In genomic region chr4:113591982-113592381, GRCh38 we compare ENCODE assay signal across 22 cellular contexts.
A peak's percentile ranks its signal among the peaks of the same experiment; 100 is the strongest.
DNase-seq lines count a peak whose midpoint lies in the region; ATAC-seq and TF ChIP-seq lines count a peak whose summit lies in the region.
"Had no signal": no experiment of that assay in that cellular context is flagged by ENCODE, and none has a peak within 500 bp of the region (broad histone marks: within the 10 kb centered on the region; RNA-seq: fewer than 3 reads in every experiment).

No MANE protein-coding gene starts in this region.

- H3K27ac Mint-ChIP-seq in activated T-helper 2 cell treated with anti-CD3 and anti-CD28 coated beads, Interferon-gamma antibody, Interleukin-2, Interleukin-4, amounts not matched to agents 10 μg/mL and 5 μg/mL and 100 μg/mL, durations not matched to agents 14 hours and 24 hours and 36 hours, result no peak overlapping the region
- H3K27ac Mint-ChIP-seq in immature natural killer cell, result no peak overlapping the region
- H3K27ac Mint-ChIP-seq: stimulated activated effector memory CD8-positive, alpha-beta T cell treated with anti-CD3 and anti-CD28 coated beads, Interleukin-12 subunit alpha, Interleukin-12 subunit beta, amount 100 ng/mL, for 72 hours had no signal

- TF ChIP-seq CTCF in cardiac muscle cell (IDR thresholded peaks at IDR 0.05; ENCODE audit: low read depth, low read length) (no peak), SK-N-SH (IDR thresholded peaks at IDR 0.05) (no peak), testis (IDR thresholded peaks at IDR 0.05) (no peak)

- 61% methylated on average over 1 of the region's 1 CpG for WGBS in SK-N-SH (ENCODE audit: low lambda C conversion rate)
- 63 to 67% methylated on average over 1 of the region's 1 CpG for WGBS in testis, 2 donors

- POLR2A ChIA-PET in SK-N-SH (lab: Yijun Ruan, JAX), result no interaction called here

- no peak overlapping the region for H2AFZ ChIP-seq in SK-N-SH (ENCODE audit: low read depth)

- H3K36me3 ChIP-seq in cardiac muscle cell (no peaks in the 10 kb centered on the region), SK-N-SH (replicated peaks in 1 of 2; ENCODE audit: control insufficient read depth in 1 of 2, insufficient read depth in 2 of 2, low read length in 1 of 2) (peaks cover 2 to 20% of the 10 kb centered on the region in 2 experiments), testis (ENCODE audit: low read depth, missing control alignments) (no peaks in the 10 kb centered on the region)
- H3K36me3 ChIP-seq: pancreas had no signal

- intact Hi-C loops in Right ventricle myocardium inferior (cut with DNase I), result no loop called here
- intact Hi-C loops in activated T-helper 2 cell treated with anti-CD3 and anti-CD28 coated beads, Interferon-gamma antibody, Interleukin-2, Interleukin-4, amounts not matched to agents 10 μg/mL and 5 μg/mL and 100 μg/mL, durations not matched to agents 14 hours and 24 hours and 36 hours (cut with micrococcal nuclease), result no loop called here
- intact Hi-C loops in testis (cut with DNase I; ENCODE audit: low total_unique reads), result no loop called here

- DNase-seq in cardiac muscle cell (ENCODE audit: low read depth in 1 of 2, low spot score in 1 of 2) (peak in 1 of 2 donors; percentile 74), Right ventricle myocardium inferior (ENCODE audit: missing footprints) (no peak), amniotic epithelial cell (ENCODE audit: low read depth) (peak; percentile 71), iris pigment epithelial cell (ENCODE audit: low read depth) (peak; percentile 90), SK-N-SH (no peak), testis (no peak), immature natural killer cell (no peak)
- no peak for DNase-seq in activated T-helper 2 cell treated with anti-CD3 and anti-CD28 coated beads, Interferon-gamma antibody, Interleukin-2, Interleukin-4, amounts not matched to agents 10 μg/mL and 5 μg/mL and 100 μg/mL, durations not matched to agents 14 hours and 24 hours and 36 hours (ENCODE audit: low spot score)
- DNase-seq: ACHN; activated CD4-positive, alpha-beta T cell treated with anti-CD3 and anti-CD28 coated beads, Interleukin-2, amount 50 U/mL, for 4 hours; activated T-cell treated with anti-CD3 and anti-CD28 coated beads, Interleukin-2, amount 50 U/mL, for 4 hours; COR-L47; glutamatergic neuron; mucosa of descending colon; NCI-H1417 treated with DMSO at 0.1 percent for 48 hours; OCI-M1; pancreas; trophoblast cell had no signal

- no peak for ATAC-seq in Right ventricle myocardium inferior
- ATAC-seq: activated T-cell treated with anti-CD3 and anti-CD28 coated beads, Interleukin-2, amount 50 U/mL, for 4 hours; mucosa of descending colon; pancreas; SK-N-SH treated with all-trans-retinoic acid at 6 μM for 48 hours; stimulated activated effector memory CD8-positive, alpha-beta T cell treated with anti-CD3 and anti-CD28 coated beads, Interleukin-12 subunit alpha, Interleukin-12 subunit beta, amount 100 ng/mL, for 72 hours had no signal

- CTCF ChIA-PET in SK-N-SH (lab: Yijun Ruan, JAX), result interaction anchor here (0.8 to 1.9 kb wide), 2 partner anchors 10 to 197 kb away, joined by 3 to 5 read pairs; no protein-coding TSS in a partner anchor

- no peak for TF ChIP-seq RAD21 in SK-N-SH (IDR thresholded peaks at IDR 0.05; ENCODE audit: low read length)

- H3K9ac ChIP-seq in SK-N-SH, result no peak overlapping the region
- H3K9ac ChIP-seq: KMS-11 had no signal

- H3K27me3 ChIP-seq in cardiac muscle cell (no peaks in the 10 kb centered on the region), SK-N-SH (ENCODE audit: insufficient read depth) (no peaks in the 10 kb centered on the region), testis (no peaks in the 10 kb centered on the region)
- H3K27me3 ChIP-seq: pancreas had no signal

- H3F3A ChIP-seq in SK-N-SH (replicated peaks; ENCODE audit: insufficient read depth), result peaks cover 5% of the 10 kb centered on the region

- no peaks in the 10 kb centered on the region for H3K9me2 ChIP-seq in SK-N-SH

- H3K4me3 Mint-ChIP-seq in activated T-helper 2 cell treated with anti-CD3 and anti-CD28 coated beads, Interferon-gamma antibody, Interleukin-2, Interleukin-4, amounts not matched to agents 10 μg/mL and 5 μg/mL and 100 μg/mL, durations not matched to agents 14 hours and 24 hours and 36 hours (ENCODE audit: low read depth), result no peak overlapping the region
- no peak overlapping the region for H3K4me3 Mint-ChIP-seq in immature natural killer cell
- H3K4me3 Mint-ChIP-seq: activated T-cell treated with anti-CD3 and anti-CD28 coated beads, Interleukin-2, amount 50 U/mL, for 4 hours; stimulated activated effector memory CD8-positive, alpha-beta T cell treated with anti-CD3 and anti-CD28 coated beads, Interleukin-12 subunit alpha, Interleukin-12 subunit beta, amount 100 ng/mL, for 72 hours had no signal

- peaks cover 5% of the 10 kb centered on the region for H4K20me1 ChIP-seq in SK-N-SH (ENCODE audit: insufficient read depth)

- H3K9me3 Mint-ChIP-seq in activated T-helper 2 cell treated with anti-CD3 and anti-CD28 coated beads, Interferon-gamma antibody, Interleukin-2, Interleukin-4, amounts not matched to agents 10 μg/mL and 5 μg/mL and 100 μg/mL, durations not matched to agents 14 hours and 24 hours and 36 hours, result no peaks in the 10 kb centered on the region
- no peaks in the 10 kb centered on the region for H3K9me3 Mint-ChIP-seq in immature natural killer cell
- H3K9me3 Mint-ChIP-seq: stimulated activated effector memory CD8-positive, alpha-beta T cell treated with anti-CD3 and anti-CD28 coated beads, Interleukin-12 subunit alpha, Interleukin-12 subunit beta, amount 100 ng/mL, for 72 hours had no signal

- H3K27ac ChIP-seq in cardiac muscle cell, result peak overlapping the region; percentile 16
- H3K27ac ChIP-seq in SK-N-SH (ENCODE audit: low read depth in 2 of 2, low read length in 1 of 2), result no peak overlapping the region
- H3K27ac ChIP-seq in testis, result no peak overlapping the region
- H3K27ac ChIP-seq: KMS-11, pancreas had no signal

- H3K4me3 ChIP-seq in cardiac muscle cell, result no peak overlapping the region
- H3K4me3 ChIP-seq in SK-N-SH (ENCODE audit: low read depth in 2 of 2, low read length in 1 of 2), result no peak overlapping the region
- H3K4me3 ChIP-seq in testis, result no peak overlapping the region
- H3K4me3 ChIP-seq: mucosa of descending colon, pancreas, smooth muscle cell had no signal

- no peaks in the 10 kb centered on the region for H3K9me3 ChIP-seq in cardiac muscle cell (ENCODE audit: low read depth)
- H3K9me3 ChIP-seq in SK-N-SH, result no peaks in the 10 kb centered on the region
- no peaks in the 10 kb centered on the region for H3K9me3 ChIP-seq in testis
- H3K9me3 ChIP-seq: mucosa of descending colon, pancreas had no signal

- H3K4me1 ChIP-seq in cardiac muscle cell (ENCODE audit: low read depth) (peaks cover 17% of the 10 kb centered on the region), SK-N-SH (ENCODE audit: control insufficient read depth in 1 of 2, insufficient read depth in 2 of 2, low read depth in 1 of 2, low read length in 1 of 2) (no peaks in the 10 kb centered on the region; a peak in 2 of 4 replicates), testis (no peaks in the 10 kb centered on the region)
- H3K4me1 ChIP-seq: pancreas had no signal

- no peaks in the 10 kb centered on the region for H3K27me3 Mint-ChIP-seq in activated T-helper 2 cell treated with anti-CD3 and anti-CD28 coated beads, Interferon-gamma antibody, Interleukin-2, Interleukin-4, amounts not matched to agents 10 μg/mL and 5 μg/mL and 100 μg/mL, durations not matched to agents 14 hours and 24 hours and 36 hours (ENCODE audit: low read depth)
- H3K27me3 Mint-ChIP-seq in immature natural killer cell (ENCODE audit: low read depth in 3 of 3), result no peaks in the 10 kb centered on the region

- no peak for TF ChIP-seq EP300 in SK-N-SH (IDR thresholded peaks at IDR 0.05; ENCODE audit: borderline replicate concordance in 1 of 2, low read depth in 1 of 2, low read length in 1 of 2)

- H3K4me1 Mint-ChIP-seq in activated T-helper 2 cell treated with anti-CD3 and anti-CD28 coated beads, Interferon-gamma antibody, Interleukin-2, Interleukin-4, amounts not matched to agents 10 μg/mL and 5 μg/mL and 100 μg/mL, durations not matched to agents 14 hours and 24 hours and 36 hours (ENCODE audit: low read depth), result peaks cover 56% of the 10 kb centered on the region
- H3K4me1 Mint-ChIP-seq in immature natural killer cell, result peaks cover 27 to 70% of the 10 kb centered on the region in 2 donors

- H3K36me3 Mint-ChIP-seq in activated T-helper 2 cell treated with anti-CD3 and anti-CD28 coated beads, Interferon-gamma antibody, Interleukin-2, Interleukin-4, amounts not matched to agents 10 μg/mL and 5 μg/mL and 100 μg/mL, durations not matched to agents 14 hours and 24 hours and 36 hours (ENCODE audit: low read depth), result peaks cover 77% of the 10 kb centered on the region
- peaks cover 0 to 13% (median 6%) of the 10 kb centered on the region in 3 donors for H3K36me3 Mint-ChIP-seq in immature natural killer cell

- TF ChIP-seq POLR2A in testis (IDR thresholded peaks at IDR 0.05), result no peak

- H3K4me2 ChIP-seq in SK-N-SH, result no peak overlapping the region
- H3K4me2 ChIP-seq: KMS-11, smooth muscle cell had no signal

- peaks cover 16% of the 10 kb centered on the region; the same call in 1 of the 2 replicates for H3K79me2 ChIP-seq in SK-N-SH (ENCODE audit: insufficient read depth)

TF ChIP-seq in SK-N-SH, 30 proteins besides CTCF, POLR2A, EP300 and RAD21 (continues in another document):
- TF ChIP-seq MAX (IDR thresholded peaks at IDR 0.05; ENCODE audit: low read depth), result no peak
- TF ChIP-seq TEAD4 (IDR thresholded peaks at IDR 0.05; ENCODE audit: borderline replicate concordance, insufficient read depth), result no peak
- no peak for TF ChIP-seq TAF1 (IDR thresholded peaks at IDR 0.05; ENCODE audit: borderline replicate concordance, low read depth, low read length)
- TF ChIP-seq GABPA (IDR thresholded peaks at IDR 0.05; ENCODE audit: low read depth), result no peak
- no peak for TF ChIP-seq PBX3 (IDR thresholded peaks at IDR 0.05)

Comparison
In these comparisons a context has a peak if more than half of its experiments do, and no peak if none do; other contexts are left out.
1. DNase-seq: peak in amniotic epithelial cell (single experiment) and iris pigment epithelial cell (single experiment); none in Right ventricle myocardium inferior (single experiment), activated T-helper 2 cell treated with anti-CD3 and anti-CD28 coated beads, Interferon-gamma antibody, Interleukin-2, Interleukin-4, amounts not matched to agents 10 μg/mL and 5 μg/mL and 100 μg/mL, durations not matched to agents 14 hours and 24 hours and 36 hours (single experiment), SK-N-SH (single experiment), testis (single experiment) and immature natural killer cell (0 of 3).